In genomic region chr11:108204918-108205499, GRCh38 we compare ENCODE assay signal across 25 cellular contexts. TPM values are rescaled to one million over a fixed set of nuclear protein-coding genes. Genes with fewer than 3 reads are reported as not detected.
DNase-seq lines count a peak whose midpoint lies in the region; ATAC-seq, FAIRE-seq and TF ChIP-seq lines count a peak whose summit lies in the region.
"Had no signal": no experiment of that assay in that cellular context is flagged by ENCODE, and none has a peak within 500 bp of the region (broad histone marks: within the 10 kb centered on the region; RNA-seq: fewer than 3 reads in every experiment).

No MANE protein-coding gene starts in this region.

- intact Hi-C loops in GM12878 (cut with micrococcal nuclease; ENCODE audit: unreplicated experiment): no loop called here

- no peak for DNase-seq in activated T-cell treated with anti-CD3 and anti-CD28 coated beads, Interleukin-2, amount 50 U/mL, for 24 hours
- DNase-seq in activated T-cell treated with anti-CD3 and anti-CD28 coated beads for 4 hours (no peak), GM12878 (ENCODE audit: low read depth, low spot score) (no peak)
- no peak for DNase-seq in activated naive CD8-positive, alpha-beta T cell treated with anti-CD3 and anti-CD28 coated beads for 36 hours
- DNase-seq in activated naive CD8-positive, alpha-beta T cell treated with anti-CD3 and anti-CD28 coated beads, Interleukin-2, amount 50 U/mL, for 24 hours: no peak
- DNase-seq in stimulated activated naive B cell treated with anti-CD40 and anti-IgM and Interleukin-4, amounts not matched to agents 10 μg/mL and 1 μg/mL and 100 μg/mL, for 72 hours: no peak
- no peak for DNase-seq in stimulated activated CD4-positive, alpha-beta T cell treated with anti-CD3 and anti-CD28 coated beads, Interleukin-15, amount 100 ng/mL, for 24 hours
- DNase-seq: Caco-2; CD8-positive, alpha-beta T cell; NCI-H1048; NCI-H1417; NCI-H1694; NCI-H2029 treated with DMSO at 0.1 percent for 48 hours; NCI-H446 treated with DMSO at 0.1 percent for 48 hours; NCI-H526; NCI-H82; NK-92 treated with Interleukin-12 subunit alpha and Interleukin-12 subunit beta, amount 100 ng/mL, for 24 hours; PC-3 had no signal

- ATAC-seq in activated naive CD8-positive, alpha-beta T cell treated with anti-CD3 and anti-CD28 coated beads, Interleukin-2, amount 50 U/mL, for 24 hours: no peak
- no peak for ATAC-seq in GM12878
- no peak for ATAC-seq in stimulated activated naive B cell treated with anti-CD40 and anti-IgM and Interleukin-4, amounts not matched to agents 10 μg/mL and 1 μg/mL and 100 μg/mL, for 72 hours (replicated peaks)
- ATAC-seq: A549; CD8-positive, alpha-beta T cell; HCT116; PC-3 had no signal

- RAD21 ChIA-PET in GM12878 (lab: Charles Lee; ENCODE audit: unreplicated experiment): no interaction called here

- H3K27me3 ChIP-seq in GM12878 (replicated peaks in 1 of 2; ENCODE audit: control insufficient read depth in 2 of 2, insufficient read depth in 2 of 2, low read length in 1 of 2): no peaks in the 10 kb centered on the region

- no peak for TF ChIP-seq CTCF in GM12878 (IDR thresholded peaks at IDR 0.05 in 2 of 3, conservative IDR thresholded peaks at IDR 0.05 in 1 of 3; ENCODE audit: control insufficient read depth in 2 of 3, extremely low read depth in 1 of 3, insufficient read depth in 1 of 3, low read depth in 3 of 3, low read length in 3 of 3)

- H3K4me1 ChIP-seq in GM12878 (ENCODE audit: control insufficient read depth, insufficient read depth, low read length): peaks cover 8% of the 10 kb centered on the region
- H3K4me1 ChIP-seq: A549, Caco-2 had no signal

- BruUV-seq in GM12878 (replicated peaks; lab: Mats Ljungman, UMichigan): no TSS peak

- H4K20me1 ChIP-seq in GM12878 (ENCODE audit: control insufficient read depth, insufficient read depth): no peaks in the 10 kb centered on the region

- H3K4me1 Mint-ChIP-seq in activated T-cell treated with anti-CD3 and anti-CD28 coated beads, Interleukin-2, amount 50 U/mL, for 24 hours (ENCODE audit: low read depth): peaks cover 77% of the 10 kb centered on the region
- H3K4me1 Mint-ChIP-seq in activated naive CD8-positive, alpha-beta T cell treated with anti-CD3 and anti-CD28 coated beads for 36 hours: peaks cover 49% of the 10 kb centered on the region
- peaks cover 62% of the 10 kb centered on the region for H3K4me1 Mint-ChIP-seq in activated naive CD8-positive, alpha-beta T cell treated with anti-CD3 and anti-CD28 coated beads, Interleukin-2, amount 50 U/mL, for 24 hours
- peaks cover 23 to 38% of the 10 kb centered on the region in 2 donors for H3K4me1 Mint-ChIP-seq in stimulated activated naive B cell treated with anti-CD40 and anti-IgM and Interleukin-4, amounts not matched to agents 10 μg/mL and 1 μg/mL and 100 μg/mL, for 72 hours

- H2AFZ ChIP-seq in GM12878 (ENCODE audit: control insufficient read depth, low read depth, low read length): no peak overlapping the region

- peak overlapping the region; percentile 64 for H3K27ac Mint-ChIP-seq in activated T-cell treated with anti-CD3 and anti-CD28 coated beads, Interleukin-2, amount 50 U/mL, for 24 hours
- no peak overlapping the region for H3K27ac Mint-ChIP-seq in activated naive CD8-positive, alpha-beta T cell treated with anti-CD3 and anti-CD28 coated beads for 36 hours
- no peak overlapping the region for H3K27ac Mint-ChIP-seq in activated naive CD8-positive, alpha-beta T cell treated with anti-CD3 and anti-CD28 coated beads, Interleukin-2, amount 50 U/mL, for 24 hours
- peak overlapping the region; percentile 25 for H3K27ac Mint-ChIP-seq in stimulated activated naive B cell treated with anti-CD40 and anti-IgM and Interleukin-4, amounts not matched to agents 10 μg/mL and 1 μg/mL and 100 μg/mL, for 72 hours
- H3K27ac Mint-ChIP-seq: CD8-positive, alpha-beta T cell; IgD-negative memory B cell had no signal

- H3K9me3 ChIP-seq in GM12878 (replicated peaks; ENCODE audit: control insufficient read depth, insufficient read depth, low read length): peaks cover 49% of the 10 kb centered on the region
- H3K9me3 ChIP-seq: A549 had no signal

- no peaks in the 10 kb centered on the region for H3K27me3 Mint-ChIP-seq in activated T-cell treated with anti-CD3 and anti-CD28 coated beads, Interleukin-2, amount 50 U/mL, for 24 hours
- no peaks in the 10 kb centered on the region for H3K27me3 Mint-ChIP-seq in activated naive CD8-positive, alpha-beta T cell treated with anti-CD3 and anti-CD28 coated beads for 36 hours
- H3K27me3 Mint-ChIP-seq in activated naive CD8-positive, alpha-beta T cell treated with anti-CD3 and anti-CD28 coated beads, Interleukin-2, amount 50 U/mL, for 24 hours: no peaks in the 10 kb centered on the region
- H3K27me3 Mint-ChIP-seq in stimulated activated naive B cell treated with anti-CD40 and anti-IgM and Interleukin-4, amounts not matched to agents 10 μg/mL and 1 μg/mL and 100 μg/mL, for 72 hours: no peaks in the 10 kb centered on the region
- H3K27me3 Mint-ChIP-seq: IgD-negative memory B cell had no signal

- POLR2A ChIA-PET in GM12878 (lab: Charles Lee): no interaction called here

- no peak overlapping the region for H3K4me3 Mint-ChIP-seq in activated T-cell treated with anti-CD3 and anti-CD28 coated beads, Interleukin-2, amount 50 U/mL, for 24 hours
- H3K4me3 Mint-ChIP-seq in activated naive CD8-positive, alpha-beta T cell treated with anti-CD3 and anti-CD28 coated beads for 36 hours: peak overlapping the region; percentile 40
- no peak overlapping the region for H3K4me3 Mint-ChIP-seq in activated naive CD8-positive, alpha-beta T cell treated with anti-CD3 and anti-CD28 coated beads, Interleukin-2, amount 50 U/mL, for 24 hours
- H3K4me3 Mint-ChIP-seq in stimulated activated naive B cell treated with anti-CD40 and anti-IgM and Interleukin-4, amounts not matched to agents 10 μg/mL and 1 μg/mL and 100 μg/mL, for 72 hours: no peak overlapping the region
- H3K4me3 Mint-ChIP-seq: CD8-positive, alpha-beta T cell had no signal

- H3K36me3 ChIP-seq in GM12878 (ENCODE audit: control insufficient read depth in 2 of 2, insufficient read depth in 2 of 2, low read length in 1 of 2): peaks cover 29 to 54% of the 10 kb centered on the region in 2 experiments

- SMC1A ChIA-PET in GM12878 (lab: Charles Lee; ENCODE audit: uncharacterized antibody, unreplicated experiment): interaction anchor here (1.3 to 4.7 kb wide), 2 partner anchors 11 to 14 kb away, joined by 3 to 21 read pairs; no protein-coding TSS in a partner anchor

- peaks cover 17% of the 10 kb centered on the region for H3K9me3 Mint-ChIP-seq in activated T-cell treated with anti-CD3 and anti-CD28 coated beads, Interleukin-2, amount 50 U/mL, for 24 hours
- H3K9me3 Mint-ChIP-seq in activated naive CD8-positive, alpha-beta T cell treated with anti-CD3 and anti-CD28 coated beads for 36 hours: peaks cover 20% of the 10 kb centered on the region
- peaks cover 17% of the 10 kb centered on the region for H3K9me3 Mint-ChIP-seq in activated naive CD8-positive, alpha-beta T cell treated with anti-CD3 and anti-CD28 coated beads, Interleukin-2, amount 50 U/mL, for 24 hours
- H3K9me3 Mint-ChIP-seq in stimulated activated naive B cell treated with anti-CD40 and anti-IgM and Interleukin-4, amounts not matched to agents 10 μg/mL and 1 μg/mL and 100 μg/mL, for 72 hours: peaks cover 21 to 24% of the 10 kb centered on the region in 2 donors
- H3K9me3 Mint-ChIP-seq: CD8-positive, alpha-beta T cell had no signal

- peaks cover 51% of the 10 kb centered on the region for H3K79me2 ChIP-seq in GM12878 (ENCODE audit: control insufficient read depth, insufficient read depth, low read length)

- no peak overlapping the region for H3K9ac ChIP-seq in GM12878 (ENCODE audit: control insufficient read depth, insufficient read depth, low read length)

- H3K36me3 Mint-ChIP-seq in activated T-cell treated with anti-CD3 and anti-CD28 coated beads, Interleukin-2, amount 50 U/mL, for 24 hours (ENCODE audit: low read depth): peaks cover 95% of the 10 kb centered on the region
- H3K36me3 Mint-ChIP-seq in activated naive CD8-positive, alpha-beta T cell treated with anti-CD3 and anti-CD28 coated beads for 36 hours: peaks cover 80% of the 10 kb centered on the region
- peaks cover 73% of the 10 kb centered on the region for H3K36me3 Mint-ChIP-seq in activated naive CD8-positive, alpha-beta T cell treated with anti-CD3 and anti-CD28 coated beads, Interleukin-2, amount 50 U/mL, for 24 hours (ENCODE audit: low read depth)
- peaks cover 60 to 76% of the 10 kb centered on the region in 2 donors for H3K36me3 Mint-ChIP-seq in stimulated activated naive B cell treated with anti-CD40 and anti-IgM and Interleukin-4, amounts not matched to agents 10 μg/mL and 1 μg/mL and 100 μg/mL, for 72 hours

- no peak overlapping the region for H3K4me3 ChIP-seq in GM12878
- H3K4me3 ChIP-seq: A549 had no signal

- in situ Hi-C loops in GM12878 (cut with MboI): no loop called here

- TF ChIP-seq EP300 in GM12878 (IDR thresholded peaks at IDR 0.05; ENCODE audit: borderline replicate concordance in 1 of 2, control insufficient read depth in 1 of 2, low read depth in 2 of 2, low read length in 2 of 2): no peak

- FAIRE-seq in GM12878 (lab: Jason Lieb, UNC): no peak
- FAIRE-seq: A549, G401.6, GM12891 had no signal

- no peak overlapping the region for H3K27ac ChIP-seq in GM12878 (ENCODE audit: control insufficient read depth, insufficient read depth)
- H3K27ac ChIP-seq: A549, C4-2B, HL-60 had no signal

- no peak overlapping the region for H3K4me2 ChIP-seq in GM12878 (ENCODE audit: control insufficient read depth, insufficient read depth)
- H3K4me2 ChIP-seq: A549 had no signal

- WGBS in GM12878 (ENCODE audit: insufficient coverage, insufficient replicate concordance, low lambda C conversion rate, missing lambda C conversion rate): 61% methylated on average over 4 of the region's 4 CpGs

- TF ChIP-seq POLR2A in GM12878 (IDR thresholded peaks at IDR 0.05; ENCODE audit: low read depth, low read length): no peak

- CTCF ChIA-PET in GM12878 (lab: Yijun Ruan, JAX): interaction anchor here (0.9 to 1.5 kb wide), 3 partner anchors 8 to 16 kb away, joined by 3 to 4 read pairs (median 3); no protein-coding TSS in a partner anchor

- no peak for TF ChIP-seq RAD21 in GM12878 (IDR thresholded peaks at IDR 0.05; ENCODE audit: insufficient read depth, low read depth, low read length)

RNA-seq across cellular contexts. Expression of gene NPAT, which starts 17.4 kb away (rescaled TPM):
- total RNA-seq in activated naive CD8-positive, alpha-beta T cell treated with anti-CD3 and anti-CD28 coated beads for 36 hours: 10 to 100 TPM; 40.4 to 42.5 TPM
- total RNA-seq in GM12878 (2013; cell fraction: nucleolus; rRNA removed): 104 and 106 TPM in 2 replicates
- total RNA-seq in GM12878 (2014; rRNA removed) (17.9 and 19.9 TPM in 2 replicates), GM12878 (2014; rRNA removed; fragmentation: Illumina TruSeq; extraction: Trizol) (31.6 and 32.8 TPM in 2 replicates), GM12878 (2021) (21.1 and 22.7 TPM in 2 replicates)
- 3.7 TPM for polyA plus RNA-seq in GM12878 (2011; ENCODE audit: low read depth)
- polyA plus RNA-seq in GM12878 (2011; rRNA removed) (19.4 and 27.1 TPM in 2 replicates), GM12878 (2014; fragmentation: Illumina TruSeq; extraction: Trizol) (22.7 and 26.4 TPM in 2 replicates), GM12878 (2014; fragmentation: Nextera tagmentation; extraction: Ambion mirVana) (1 to 10 TPM; 7.5 to 9.8 TPM), GM12878 (2014; rRNA removed) (13.5 and 15.7 TPM in 2 replicates), GM12878 (2016; fragmentation: Nextera tagmentation; extraction: Ambion mirVana) (10 to 100 TPM; 20.9 to 23.7 TPM)
- 8.4 and 8.9 TPM in 2 replicates for polyA plus RNA-seq in GM12878 (2011; cell fraction: cytosol; rRNA removed)
- 14.0 and 16.3 TPM in 2 replicates for polyA plus RNA-seq in GM12878 (2011; cell fraction: nucleus; rRNA removed)
- polyA plus RNA-seq in GM12878 (2012): 6.6 and 11.2 TPM in 2 replicates
- 34.6 and 50.3 TPM in 2 replicates for polyA minus RNA-seq in GM12878 (2011; rRNA and poly(A)+ RNA removed)
- 11.4 and 12.4 TPM in 2 replicates for polyA minus RNA-seq in GM12878 (2011; cell fraction: cytosol; rRNA and poly(A)+ RNA removed)
- 22.7 and 27.8 TPM in 2 replicates for polyA minus RNA-seq in GM12878 (2011; cell fraction: nucleus; rRNA and poly(A)+ RNA removed)

RNA-seq across cellular contexts. Expression of gene ATM, which starts 17.9 kb away (rescaled TPM):
- total RNA-seq in activated naive CD8-positive, alpha-beta T cell treated with anti-CD3 and anti-CD28 coated beads for 36 hours: 10 to 100 TPM; 65.6 to 65.7 TPM
- total RNA-seq in GM12878 (2013; cell fraction: nucleolus; rRNA removed): 988 and 998 TPM in 2 replicates
- 56.1 and 57.5 TPM in 2 replicates for total RNA-seq in GM12878 (2014; rRNA removed)
- 84.6 and 91.5 TPM in 2 replicates for total RNA-seq in GM12878 (2014; rRNA removed; fragmentation: Illumina TruSeq; extraction: Trizol)
- total RNA-seq in GM12878 (2021): 53.7 and 58.4 TPM in 2 replicates
- 40.3 TPM for polyA plus RNA-seq in GM12878 (2011; ENCODE audit: low read depth)
- polyA plus RNA-seq in GM12878 (2011; rRNA removed): 90.7 and 168 TPM in 2 replicates
- polyA plus RNA-seq in GM12878 (2011; cell fraction: cytosol; rRNA removed): 27.5 and 35.1 TPM in 2 replicates
- 123 and 184 TPM in 2 replicates for polyA plus RNA-seq in GM12878 (2011; cell fraction: nucleus; rRNA removed)
- polyA plus RNA-seq in GM12878 (2012): 60.6 and 61.4 TPM in 2 replicates
- polyA plus RNA-seq in GM12878 (2014; fragmentation: Illumina TruSeq; extraction: Trizol): 45.0 and 70.6 TPM in 2 replicates
- polyA plus RNA-seq in GM12878 (2014; fragmentation: Nextera tagmentation; extraction: Ambion mirVana): 10 to 100 TPM; 10.0 to 10.5 TPM
- 26.8 and 35.5 TPM in 2 replicates for polyA plus RNA-seq in GM12878 (2014; rRNA removed)
- 10 to 100 TPM; 14.6 to 19.5 TPM for polyA plus RNA-seq in GM12878 (2016; fragmentation: Nextera tagmentation; extraction: Ambion mirVana)
- polyA minus RNA-seq in GM12878 (2011; rRNA and poly(A)+ RNA removed): 120 and 136 TPM in 2 replicates
- 40.5 and 55.9 TPM in 2 replicates for polyA minus RNA-seq in GM12878 (2011; cell fraction: cytosol; rRNA and poly(A)+ RNA removed)
- 184 and 361 TPM in 2 replicates for polyA minus RNA-seq in GM12878 (2011; cell fraction: nucleus; rRNA and poly(A)+ RNA removed)

Comparison
In these comparisons a context has a peak if more than half of its experiments do, and no peak if none do; other contexts are left out.
1. H3K27ac Mint-ChIP-seq: peak in activated T-cell treated with anti-CD3 and anti-CD28 coated beads, Interleukin-2, amount 50 U/mL, for 24 hours (single experiment) and stimulated activated naive B cell treated with anti-CD40 and anti-IgM and Interleukin-4, amounts not matched to agents 10 μg/mL and 1 μg/mL and 100 μg/mL, for 72 hours (single experiment); none in activated naive CD8-positive, alpha-beta T cell treated with anti-CD3 and anti-CD28 coated beads for 36 hours (single experiment) and activated naive CD8-positive, alpha-beta T cell treated with anti-CD3 and anti-CD28 coated beads, Interleukin-2, amount 50 U/mL, for 24 hours (single experiment).